2 cellular contexts compared by ENCODE assay signal in genomic region chr16:79721186-79721745, GRCh38.
A peak's percentile ranks its signal among the peaks of the same experiment; 100 is the strongest.
TF ChIP-seq lines count a peak whose summit lies in the region.

No MANE protein-coding gene starts in this region.

TF ChIP-seq in liver, 16 proteins besides CTCF, POLR2A, EP300 and RAD21:
- TF ChIP-seq HNF4A (conservative IDR thresholded peaks at IDR 0.05), result peak; percentile 79 to 88
- TF ChIP-seq NR2F2 (IDR thresholded peaks at IDR 0.05), result peak; percentile 75
- TF ChIP-seq FOXA1 (IDR thresholded peaks at IDR 0.05), result no peak
- TF ChIP-seq TAF1 (conservative IDR thresholded peaks at IDR 0.05), result peak; percentile 87
- TF ChIP-seq JUND (IDR thresholded peaks at IDR 0.05), result peak in 1 of 2 donors; percentile 38
- peak; percentile 26 for TF ChIP-seq YY1 (IDR thresholded peaks at IDR 0.05)
- TF ChIP-seq HNF4G (IDR thresholded peaks at IDR 0.05), result peak; percentile 62
- no peak for TF ChIP-seq FOXA2 (IDR thresholded peaks at IDR 0.05)
- peak; percentile 78 for TF ChIP-seq SP1 (IDR thresholded peaks at IDR 0.05)
- peak; percentile 38 for TF ChIP-seq ATF3 (IDR thresholded peaks at IDR 0.05)
- TF ChIP-seq RXRA (IDR thresholded peaks at IDR 0.05), result peak; percentile 76 to 86

TF ChIP-seq in HepG2, 621 proteins besides CTCF, POLR2A, EP300 and RAD21:
- TF ChIP-seq USF2 (IDR thresholded peaks at IDR 0.05; ENCODE audit: low read depth, low read length) (no peak), USF2 (CRISPR knock-in tag; IDR thresholded peaks at IDR 0.05; ENCODE audit: borderline replicate concordance) (no peak), PHF5A (CRISPR knock-in tag; IDR thresholded peaks at IDR 0.05; ENCODE audit: low read depth, unreplicated experiment) (no peak), AHDC1 (CRISPR knock-in tag; IDR thresholded peaks at IDR 0.05; ENCODE audit: borderline replicate concordance) (no peak), KLF16 (CRISPR knock-in tag; IDR thresholded peaks at IDR 0.05) (no peak)
